1 cellular context compared by ENCODE assay signal in the genomic region with DNA sequence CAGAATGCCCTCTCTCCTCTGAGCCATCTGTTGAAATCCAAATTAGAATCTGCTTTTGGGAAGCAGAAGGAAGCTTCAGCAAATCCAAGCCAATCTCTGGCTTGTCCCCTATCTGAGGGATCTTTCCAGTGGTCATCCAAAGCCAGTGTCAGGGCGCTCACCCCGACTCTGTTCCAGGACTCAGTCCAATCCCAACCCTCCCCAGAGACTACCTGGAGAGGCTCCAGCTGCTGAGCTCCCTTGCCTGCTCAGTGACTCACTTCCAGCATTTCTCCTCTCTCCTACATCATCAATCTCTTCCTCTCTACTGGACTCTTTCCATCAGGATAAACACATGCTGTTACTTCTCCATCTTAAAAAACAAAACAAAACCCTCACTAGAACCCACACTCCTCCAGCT.
TF ChIP-seq lines count a peak whose summit lies in the region.

No MANE protein-coding gene starts in this region.

TF ChIP-seq in GM12878, 131 proteins besides CTCF, POLR2A, EP300 and RAD21:
- TF ChIP-seq EGR1 (IDR thresholded peaks at IDR 0.05; ENCODE audit: borderline replicate concordance in 1 of 2, low read depth in 2 of 2, low read length in 2 of 2) = no peak
- TF ChIP-seq SREBF1 (IDR thresholded peaks at IDR 0.05; ENCODE audit: low read length) = no peak
- no peak for TF ChIP-seq ZNF207 (IDR thresholded peaks at IDR 0.05; ENCODE audit: borderline replicate concordance)
